In the genomic region with DNA sequence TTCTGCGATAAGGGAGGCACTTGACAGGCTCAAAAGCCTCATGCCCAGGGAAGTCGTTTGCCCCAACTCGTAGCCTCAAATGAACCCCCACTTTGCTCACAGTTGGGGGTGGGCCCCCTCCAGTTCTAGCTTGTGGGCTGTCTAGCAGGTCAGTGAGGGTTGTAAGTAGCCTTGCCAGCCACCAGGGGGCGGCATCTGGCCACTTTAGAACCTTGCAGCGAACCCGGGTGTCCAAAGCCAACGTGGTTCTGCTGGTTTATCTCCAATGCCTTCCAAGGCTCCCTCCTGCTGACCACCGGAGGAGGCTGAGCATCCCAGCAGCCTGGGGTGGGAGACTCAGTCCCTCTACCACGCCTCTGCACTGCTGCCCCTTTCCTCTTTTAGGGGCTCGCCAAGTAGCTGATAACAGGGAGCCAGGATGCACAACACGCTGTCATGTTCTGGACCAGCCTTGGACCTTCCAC, we compare ENCODE assay signal across 1 cellular context.
A peak's percentile ranks its signal among the peaks of the same experiment; 100 is the strongest.
TF ChIP-seq lines count a peak whose summit lies in the region.

No MANE protein-coding gene starts in this region.

TF ChIP-seq in K562, 482 proteins besides CTCF, POLR2A, EP300 and RAD21 (continued from another document and continues in another):
- TF ChIP-seq IRF9 (tag; IDR thresholded peaks at IDR 0.05), result no peak
- TF ChIP-seq ZBTB9 (CRISPR knock-in tag; IDR thresholded peaks at IDR 0.05), result no peak
- TF ChIP-seq ZNF717 (CRISPR knock-in tag; IDR thresholded peaks at IDR 0.05), result no peak
- no peak for TF ChIP-seq ZNF785 (CRISPR knock-in tag; IDR thresholded peaks at IDR 0.05)
- TF ChIP-seq ZNF23 (CRISPR knock-in tag; IDR thresholded peaks at IDR 0.05), result no peak
- no peak for TF ChIP-seq POLR3A (IDR thresholded peaks at IDR 0.05; ENCODE audit: borderline replicate concordance, extremely low read depth, insufficient read depth, insufficient read length)
- 0 out of 2 replicates have a peak, but pooled peaks have one; percentile 42 for TF ChIP-seq ZNF511 (CRISPR knock-in tag; IDR thresholded peaks at IDR 0.05)
- TF ChIP-seq, protein P1, sequence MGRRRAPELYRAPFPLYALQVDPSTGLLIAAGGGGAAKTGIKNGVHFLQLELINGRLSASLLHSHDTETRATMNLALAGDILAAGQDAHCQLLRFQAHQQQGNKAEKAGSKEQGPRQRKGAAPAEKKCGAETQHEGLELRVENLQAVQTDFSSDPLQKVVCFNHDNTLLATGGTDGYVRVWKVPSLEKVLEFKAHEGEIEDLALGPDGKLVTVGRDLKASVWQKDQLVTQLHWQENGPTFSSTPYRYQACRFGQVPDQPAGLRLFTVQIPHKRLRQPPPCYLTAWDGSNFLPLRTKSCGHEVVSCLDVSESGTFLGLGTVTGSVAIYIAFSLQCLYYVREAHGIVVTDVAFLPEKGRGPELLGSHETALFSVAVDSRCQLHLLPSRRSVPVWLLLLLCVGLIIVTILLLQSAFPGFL (CRISPR knock-in tag; IDR thresholded peaks at IDR 0.05), result no peak
- TF ChIP-seq STAG1 (CRISPR knock-in tag; IDR thresholded peaks at IDR 0.05; ENCODE audit: borderline replicate concordance), result peak; percentile 81; the same call in 1 of the 2 replicates
- no peak for TF ChIP-seq ARID3A (IDR thresholded peaks at IDR 0.05; ENCODE audit: borderline replicate concordance, low read depth, low read length)
- no peak for TF ChIP-seq ATF3 (IDR thresholded peaks at IDR 0.05)
- 0 out of 2 replicates have a peak, but pooled peaks have one; percentile 33 for TF ChIP-seq ATF3 (CRISPR knock-in tag; conservative IDR thresholded peaks at IDR 0.05)
- TF ChIP-seq SIN3B (IDR thresholded peaks at IDR 0.05; ENCODE audit: low read depth), result 0 out of 2 replicates have a peak, but pooled peaks have one; percentile 14
- TF ChIP-seq HNRNPLL (IDR thresholded peaks at IDR 0.05; ENCODE audit: low read depth, low read length, poor library complexity, severe bottlenecking), result peak; percentile 23
- TF ChIP-seq BHLHE40 (IDR thresholded peaks at IDR 0.05; ENCODE audit: low read length), result peak; percentile 37; the same call in 1 of the 2 replicates
- TF ChIP-seq, protein P2, sequence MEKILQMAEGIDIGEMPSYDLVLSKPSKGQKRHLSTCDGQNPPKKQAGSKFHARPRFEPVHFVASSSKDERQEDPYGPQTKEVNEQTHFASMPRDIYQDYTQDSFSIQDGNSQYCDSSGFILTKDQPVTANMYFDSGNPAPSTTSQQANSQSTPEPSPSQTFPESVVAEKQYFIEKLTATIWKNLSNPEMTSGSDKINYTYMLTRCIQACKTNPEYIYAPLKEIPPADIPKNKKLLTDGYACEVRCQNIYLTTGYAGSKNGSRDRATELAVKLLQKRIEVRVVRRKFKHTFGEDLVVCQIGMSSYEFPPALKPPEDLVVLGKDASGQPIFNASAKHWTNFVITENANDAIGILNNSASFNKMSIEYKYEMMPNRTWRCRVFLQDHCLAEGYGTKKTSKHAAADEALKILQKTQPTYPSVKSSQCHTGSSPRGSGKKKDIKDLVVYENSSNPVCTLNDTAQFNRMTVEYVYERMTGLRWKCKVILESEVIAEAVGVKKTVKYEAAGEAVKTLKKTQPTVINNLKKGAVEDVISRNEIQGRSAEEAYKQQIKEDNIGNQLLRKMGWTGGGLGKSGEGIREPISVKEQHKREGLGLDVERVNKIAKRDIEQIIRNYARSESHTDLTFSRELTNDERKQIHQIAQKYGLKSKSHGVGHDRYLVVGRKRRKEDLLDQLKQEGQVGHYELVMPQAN (IDR thresholded peaks at IDR 0.05; ENCODE audit: borderline replicate concordance), result no peak
- no peak for TF ChIP-seq ESRRA (IDR thresholded peaks at IDR 0.05; ENCODE audit: borderline replicate concordance, low read depth)
- TF ChIP-seq, protein P3, sequence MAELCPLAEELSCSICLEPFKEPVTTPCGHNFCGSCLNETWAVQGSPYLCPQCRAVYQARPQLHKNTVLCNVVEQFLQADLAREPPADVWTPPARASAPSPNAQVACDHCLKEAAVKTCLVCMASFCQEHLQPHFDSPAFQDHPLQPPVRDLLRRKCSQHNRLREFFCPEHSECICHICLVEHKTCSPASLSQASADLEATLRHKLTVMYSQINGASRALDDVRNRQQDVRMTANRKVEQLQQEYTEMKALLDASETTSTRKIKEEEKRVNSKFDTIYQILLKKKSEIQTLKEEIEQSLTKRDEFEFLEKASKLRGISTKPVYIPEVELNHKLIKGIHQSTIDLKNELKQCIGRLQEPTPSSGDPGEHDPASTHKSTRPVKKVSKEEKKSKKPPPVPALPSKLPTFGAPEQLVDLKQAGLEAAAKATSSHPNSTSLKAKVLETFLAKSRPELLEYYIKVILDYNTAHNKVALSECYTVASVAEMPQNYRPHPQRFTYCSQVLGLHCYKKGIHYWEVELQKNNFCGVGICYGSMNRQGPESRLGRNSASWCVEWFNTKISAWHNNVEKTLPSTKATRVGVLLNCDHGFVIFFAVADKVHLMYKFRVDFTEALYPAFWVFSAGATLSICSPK (IDR thresholded peaks at IDR 0.05; ENCODE audit: borderline replicate concordance), result no peak
- no peak for TF ChIP-seq HSF4 (CRISPR knock-in tag; IDR thresholded peaks at IDR 0.05; ENCODE audit: borderline replicate concordance)
- peak in 1 of 2 experiments; percentile 58; a peak in 2 of 4 replicates for TF ChIP-seq RCOR1 (IDR thresholded peaks at IDR 0.05; ENCODE audit: borderline replicate concordance in 1 of 2, low read depth in 2 of 2, low read length in 2 of 2)
- no peak for TF ChIP-seq ZNF140 (CRISPR knock-in tag; IDR thresholded peaks at IDR 0.05)
- TF ChIP-seq E2F4 (CRISPR knock-in tag; IDR thresholded peaks at IDR 0.05; ENCODE audit: low read depth), result no peak
- no peak for TF ChIP-seq CREB5 (CRISPR knock-in tag; IDR thresholded peaks at IDR 0.05)
- no peak for TF ChIP-seq UBTF (IDR thresholded peaks at IDR 0.05; ENCODE audit: borderline replicate concordance in 1 of 2, low read depth in 2 of 2, low read length in 2 of 2)
- no peak for TF ChIP-seq PKNOX1 (IDR thresholded peaks at IDR 0.05)
- TF ChIP-seq ZBTB8A (IDR thresholded peaks at IDR 0.05; ENCODE audit: partially characterized antibody), result no peak
- TF ChIP-seq ZNF668 (CRISPR knock-in tag; IDR thresholded peaks at IDR 0.05), result no peak
- peak; percentile 7; the same call in 1 of the 2 replicates for TF ChIP-seq ZNF384 (IDR thresholded peaks at IDR 0.05; ENCODE audit: low read depth, low read length)
- no peak for TF ChIP-seq HDAC8 (tag; IDR thresholded peaks at IDR 0.05)
- no peak for TF ChIP-seq MECOM (CRISPR knock-in tag; IDR thresholded peaks at IDR 0.05)
- peak; percentile 77 for TF ChIP-seq DEAF1 (CRISPR knock-in tag; IDR thresholded peaks at IDR 0.05)
- no peak for TF ChIP-seq BDP1 (IDR thresholded peaks at IDR 0.05; ENCODE audit: insufficient read depth, insufficient read length)
- no peak for TF ChIP-seq TOE1 (IDR thresholded peaks at IDR 0.05; ENCODE audit: borderline replicate concordance)
- TF ChIP-seq TOE1 (CRISPR knock-in tag; IDR thresholded peaks at IDR 0.05; ENCODE audit: borderline replicate concordance, low read depth), result no peak
- no peak for TF ChIP-seq FOSL1 (tag; conservative IDR thresholded peaks at IDR 0.05)
- 0 out of 2 replicates have a peak, but pooled peaks have one; percentile 30 for TF ChIP-seq ZBTB7A (IDR thresholded peaks at IDR 0.05; ENCODE audit: borderline replicate concordance, control insufficient read depth, low read depth, low read length)
- no peak for TF ChIP-seq XRCC4 (IDR thresholded peaks at IDR 0.05; ENCODE audit: extremely low read depth, insufficient read depth, insufficient read length)
